8 cellular contexts compared by ENCODE assay signal in genomic region chr6:142946924-142947701, GRCh38. TPM values are rescaled to one million over a fixed set of nuclear protein-coding genes. Genes with fewer than 3 reads are reported as not detected.
DNase-seq lines count a peak whose midpoint lies in the region; ATAC-seq and TF ChIP-seq lines count a peak whose summit lies in the region.

No MANE protein-coding gene starts in this region.

- intact Hi-C loops in activated CD4-positive, alpha-beta T cell treated with anti-CD3 and anti-CD28 coated beads for 36 hours (cut with DNase I, micrococcal nuclease) = loop anchor here (1.0 to 10.0 kb wide), 11 partner anchors 75 to 1208 kb away; partner anchors contain the start of genes ADAT2 (in 2 of the 2), AIG1 (in 2 of the 2), PEX3 (in 2 of the 2) and NMBR (in 1 of the 2)
- intact Hi-C loops in left colon (cut with DNase I, micrococcal nuclease) = loop anchor here (10.0 kb wide), 2 partner anchors 102 to 108 kb away; no protein-coding TSS in a partner anchor

- peaks cover 24% of the 10 kb centered on the region for H3K4me1 Mint-ChIP-seq in activated CD4-positive, alpha-beta T cell treated with anti-CD3 and anti-CD28 coated beads for 36 hours
- H3K4me1 Mint-ChIP-seq in chondrocyte (ENCODE audit: low read depth) = peaks cover 32% of the 10 kb centered on the region

- H3K36me3 Mint-ChIP-seq in activated CD4-positive, alpha-beta T cell treated with anti-CD3 and anti-CD28 coated beads for 36 hours (ENCODE audit: low read depth) = peaks cover 8% of the 10 kb centered on the region
- peaks cover 1% of the 10 kb centered on the region for H3K36me3 Mint-ChIP-seq in chondrocyte (ENCODE audit: low read depth)

- no peaks in the 10 kb centered on the region for H4K20me1 ChIP-seq in GM23248 (ENCODE audit: insufficient read depth)

- H3K27me3 Mint-ChIP-seq in activated CD4-positive, alpha-beta T cell treated with anti-CD3 and anti-CD28 coated beads for 36 hours = no peaks in the 10 kb centered on the region
- H3K27me3 Mint-ChIP-seq in chondrocyte (ENCODE audit: low read depth) = no peaks in the 10 kb centered on the region

- H3K27me3 ChIP-seq in GM23248 (replicated peaks; ENCODE audit: insufficient read depth) = no peaks in the 10 kb centered on the region

- POLR2A ChIA-PET in activated CD4-positive, alpha-beta T cell treated with anti-CD3 and anti-CD28 coated beads for 36 hours (lab: Charles Lee) = interaction anchor here (0.6 to 2.3 kb wide), 9 partner anchors 17 to 164 kb away, joined by 3 to 17 read pairs (median 4); no protein-coding TSS in a partner anchor

- no peaks in the 10 kb centered on the region for H3K9me3 ChIP-seq in GM23248 (ENCODE audit: low read depth)

- H2AFZ ChIP-seq in GM23248 = peak overlapping the region; percentile 74

- H3K27ac Mint-ChIP-seq in activated CD4-positive, alpha-beta T cell treated with anti-CD3 and anti-CD28 coated beads for 36 hours = peak overlapping the region; percentile 96
- H3K27ac Mint-ChIP-seq in chondrocyte (ENCODE audit: unreplicated experiment) = peak overlapping the region; percentile 90

- H3K4me1 ChIP-seq in GM23248 (ENCODE audit: insufficient read depth) = peaks cover 17% of the 10 kb centered on the region

- H3K4me3 ChIP-seq in GM23248 = peak overlapping the region; percentile 94

- CTCF ChIA-PET in activated CD4-positive, alpha-beta T cell treated with anti-CD3 and anti-CD28 coated beads for 36 hours (lab: Charles Lee) = interaction anchor here (0.7 to 1.5 kb wide), 5 partner anchors 19 to 502 kb away, joined by 3 to 4 read pairs (median 3); no protein-coding TSS in a partner anchor

- no peak for TF ChIP-seq CTCF in chondrocyte (IDR thresholded peaks at IDR 0.05)

- DNase-seq in GM04503 (ENCODE audit: low read depth) (peak; percentile 15), GM23248 (peak; percentile 89), LHCN-M2 (ENCODE audit: low read depth) (peak; percentile 73), chondrocyte (ENCODE audit: low spot score) (peak; percentile 92), left colon (peak; percentile 86 to 88), HUDEP-2 (lab: John Stamatoyannopoulos, UW; ENCODE audit: unreplicated experiment in 76 of 76) (no peak)
- DNase-seq in activated CD4-positive, alpha-beta T cell treated with anti-CD3 and anti-CD28 coated beads for 36 hours = peak; percentile 90
- peak; percentile 70 for DNase-seq in stimulated activated CD4-positive, alpha-beta T cell treated with anti-CD3 and anti-CD28 coated beads, Interleukin-2, amount 100 ng/mL, for 4 hours (ENCODE audit: low read depth)

- H3K4me2 ChIP-seq in GM23248 (ENCODE audit: unreplicated experiment) = peak overlapping the region; percentile 97

- H3F3A ChIP-seq in GM23248 (ENCODE audit: insufficient read depth) = peaks cover 18% of the 10 kb centered on the region

- in situ Hi-C loops in GM23248 (cut with MboI) = loop anchor here (10.0 kb wide), 1 partner anchor 252 kb away; no protein-coding TSS in a partner anchor

- H3K36me3 ChIP-seq in GM23248 (ENCODE audit: low read depth) = no peaks in the 10 kb centered on the region

- WGBS in GM23248 (ENCODE audit: low coverage in 1 of 2, low lambda C conversion rate in 2 of 2, missing lambda C conversion rate in 2 of 2), 2 experiments = 1 to 2% methylated on average over 53 to 56 of the region's 76 CpGs

- H3K9ac ChIP-seq in GM23248 = peak overlapping the region; percentile 99

- ATAC-seq in activated CD4-positive, alpha-beta T cell treated with anti-CD3 and anti-CD28 coated beads for 36 hours = peak; percentile 39
- ATAC-seq in left colon = peak; percentile 56

- H3K27ac ChIP-seq in GM23248 = peak overlapping the region; percentile 97

- peaks cover 35% of the 10 kb centered on the region for H3K79me2 ChIP-seq in GM23248 (ENCODE audit: insufficient read depth)

- no peaks in the 10 kb centered on the region for H3K9me3 Mint-ChIP-seq in activated CD4-positive, alpha-beta T cell treated with anti-CD3 and anti-CD28 coated beads for 36 hours (ENCODE audit: low read depth)
- no peaks in the 10 kb centered on the region for H3K9me3 Mint-ChIP-seq in chondrocyte (ENCODE audit: low read depth)

- peak overlapping the region; percentile 96 for H3K4me3 Mint-ChIP-seq in activated CD4-positive, alpha-beta T cell treated with anti-CD3 and anti-CD28 coated beads for 36 hours
- H3K4me3 Mint-ChIP-seq in chondrocyte (ENCODE audit: unreplicated experiment) = peak overlapping the region; percentile 88

- H3K9me2 ChIP-seq in GM23248 (ENCODE audit: insufficient read depth) = no peaks in the 10 kb centered on the region

RNA-seq across cellular contexts. Expression of gene HIVEP2, which starts 2.1 kb away (rescaled TPM):
- 15.0 and 21.0 TPM in 2 replicates for total RNA-seq in GM23248 (2014; rRNA removed; shearing (Covaris generic))
- polyA plus RNA-seq in GM23248 (2016; fragmentation: Nextera tagmentation; extraction: Ambion mirVana) = 6.8 and 8.3 TPM in 2 replicates
- total RNA-seq in LHCN-M2 (2014; rRNA removed) = 11.8 and 15.1 TPM in 2 replicates
- 4.2 TPM for polyA plus RNA-seq in LHCN-M2 (2012)
- 10 to 100 TPM; 30.7 to 33.6 TPM for total RNA-seq in activated CD4-positive, alpha-beta T cell treated with anti-CD3 and anti-CD28 coated beads for 36 hours
- 11.7 to 18.2 TPM (median 13.9 TPM) in 3 replicates for total RNA-seq in chondrocyte
- 10 to 100 TPM in 1 of 2 donors, 1 to 10 TPM in 1; 9.2 to 10.1 TPM for total RNA-seq in left colon

Comparison
In these comparisons a context has a peak if more than half of its experiments do, and no peak if none do; other contexts are left out.
1. DNase-seq: peak in GM04503 (single experiment), GM23248 (single experiment), LHCN-M2 (single experiment), activated CD4-positive, alpha-beta T cell treated with anti-CD3 and anti-CD28 coated beads for 36 hours (single experiment), chondrocyte (single experiment), left colon (2 of 2) and stimulated activated CD4-positive, alpha-beta T cell treated with anti-CD3 and anti-CD28 coated beads, Interleukin-2, amount 100 ng/mL, for 4 hours (single experiment); none in HUDEP-2 (0 of 76).